In the genomic region with DNA sequence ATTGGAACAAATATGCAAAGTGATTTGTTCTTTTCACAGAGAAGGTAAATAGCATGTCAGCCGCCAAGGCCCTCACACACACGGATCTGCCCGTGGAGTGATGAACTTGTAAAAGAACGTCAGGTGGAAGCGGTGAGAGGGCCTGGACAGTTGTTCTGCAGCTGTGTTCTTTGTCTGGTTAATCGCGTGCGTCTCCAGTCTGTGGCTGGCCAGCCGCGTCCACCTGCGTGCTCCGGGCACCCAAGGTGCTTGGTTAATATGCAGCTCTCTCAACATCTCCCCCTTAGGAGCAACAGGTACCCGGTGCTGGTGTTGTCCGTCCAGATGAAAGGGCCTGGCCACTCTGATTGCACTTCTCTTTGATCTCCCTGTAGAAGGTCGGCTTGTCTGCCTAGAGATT, we compare ENCODE assay signal across 26 cellular contexts.
"Had no signal": no experiment of that assay in that cellular context is flagged by ENCODE, and none has a peak within 500 bp of the region (broad histone marks: within the 10 kb centered on the region; RNA-seq: fewer than 3 reads in every experiment).

No MANE protein-coding gene starts in this region.

- H3K36me3 ChIP-seq: gastroesophageal sphincter, heart left ventricle, left ventricle myocardium inferior, lower lobe of right lung had no signal

- FAIRE-seq: colon, endometrium, frontal cortex, keratinocyte had no signal

- H3K27ac Mint-ChIP-seq: dendritic cell treated with granulocyte-macrophage colony-stimulating factor and Interleukin-4, amounts not matched to agents 40 ng/mL and 50 ng/mL, for 4 days; effector memory CD8-positive, alpha-beta T cell; endodermal cell; immature natural killer cell; mesothelial cell of epicardium had no signal

- ATAC-seq: effector memory CD8-positive, alpha-beta T cell; esophagus mucosa; foreskin keratinocyte; gastroesophageal sphincter; left colon; left lobe of liver; lower lobe of right lung; mucosa of descending colon had no signal

- H3K27me3 ChIP-seq: foreskin keratinocyte, gastroesophageal sphincter, heart left ventricle, hepatocyte had no signal

- H3K4me3 Mint-ChIP-seq: dendritic cell treated with granulocyte-macrophage colony-stimulating factor and Interleukin-4, amounts not matched to agents 40 ng/mL and 50 ng/mL, for 4 days; effector memory CD8-positive, alpha-beta T cell; endodermal cell; immature natural killer cell; mesothelial cell of epicardium had no signal

- H3K9me3 Mint-ChIP-seq: effector memory CD8-positive, alpha-beta T cell had no signal

- H3K27ac ChIP-seq: epithelial cell of prostate, foreskin keratinocyte, gastroesophageal sphincter, heart left ventricle, hepatocyte, left ventricle myocardium inferior, lower lobe of right lung had no signal

- H3K4me3 ChIP-seq: gastroesophageal sphincter, heart left ventricle, hepatocyte, left ventricle myocardium inferior, lower lobe of right lung, mucosa of descending colon had no signal

- DNase-seq: cortex of kidney; effector CD8-positive, alpha-beta T cell; effector memory CD8-positive, alpha-beta T cell; endodermal cell; erythroblast; heart left ventricle; hypothalamus; immature natural killer cell; kidney glomerular epithelial cell; left colon; left ventricle myocardium inferior; lower lobe of right lung; mesenchymal stem cell; mucosa of descending colon had no signal

- H3K4me1 ChIP-seq: foreskin keratinocyte, lower lobe of right lung had no signal

- H3K27me3 Mint-ChIP-seq: dendritic cell treated with granulocyte-macrophage colony-stimulating factor and Interleukin-4, amounts not matched to agents 40 ng/mL and 50 ng/mL, for 4 days; effector memory CD8-positive, alpha-beta T cell had no signal
